ENCODE assay signal across 14 cellular contexts in the genomic region with DNA sequence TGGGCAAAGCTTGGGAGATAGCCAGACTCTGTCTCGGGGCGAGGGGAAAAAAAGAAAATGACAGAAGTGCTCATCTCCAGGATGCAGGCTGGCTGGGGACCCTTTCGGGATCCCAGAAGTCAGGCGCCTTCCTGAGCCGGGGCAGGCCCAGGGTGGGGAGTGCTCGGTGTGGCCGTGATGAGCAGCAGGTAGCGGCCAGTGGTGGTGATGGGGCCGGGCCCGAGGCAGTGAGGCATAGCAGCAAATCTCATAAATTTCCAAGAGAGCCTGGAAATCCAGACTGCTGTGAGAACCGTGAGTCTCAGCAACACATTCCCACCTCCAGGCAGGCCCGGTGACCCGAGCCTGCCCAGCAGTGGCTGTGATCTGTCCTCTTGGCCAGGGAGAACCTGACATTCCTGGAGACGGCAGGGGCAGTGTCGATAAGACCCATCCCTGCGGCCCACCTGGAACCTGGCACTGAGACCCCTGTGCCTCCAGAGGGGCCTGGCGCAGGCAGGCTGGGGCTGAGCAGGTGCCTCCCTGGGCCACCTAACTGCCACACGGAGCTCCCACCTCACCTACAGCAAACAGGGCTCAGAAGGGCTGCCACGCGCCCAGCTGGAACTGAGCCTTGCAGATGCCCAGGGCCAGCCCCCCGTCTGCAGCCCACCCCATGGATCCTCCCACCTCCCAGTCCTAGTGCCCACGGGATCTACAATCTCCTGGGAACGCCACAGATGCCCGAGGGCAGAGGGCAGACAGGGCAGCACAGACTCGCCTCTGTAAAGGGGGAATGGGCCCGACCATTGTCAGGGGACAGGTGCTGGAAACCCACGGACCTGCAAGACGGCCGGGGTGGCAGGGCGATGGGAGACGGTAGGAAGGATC. TPM values are rescaled to one million over a fixed set of nuclear protein-coding genes. Genes with fewer than 3 reads are reported as not detected.
DNase-seq lines count a peak whose midpoint lies in the region; ATAC-seq, FAIRE-seq and TF ChIP-seq lines count a peak whose summit lies in the region.
"Had no signal": no experiment of that assay in that cellular context is flagged by ENCODE, and none has a peak within 500 bp of the region (broad histone marks: within the 10 kb centered on the region; RNA-seq: fewer than 3 reads in every experiment).

No MANE protein-coding gene starts in this region.

- TF ChIP-seq RAD21 in HepG2 (CRISPR knock-in tag; IDR thresholded peaks at IDR 0.05) = no peak

- BruUV-seq in HepG2 (replicated peaks; lab: Mats Ljungman, UMichigan) = no TSS peak

- peaks cover 68% of the 10 kb centered on the region for H3K36me3 Mint-ChIP-seq in effector memory CD8-positive, alpha-beta T cell (ENCODE audit: insufficient read depth)
- peaks cover 24% of the 10 kb centered on the region for H3K36me3 Mint-ChIP-seq in activated naive CD8-positive, alpha-beta T cell treated with anti-CD3 and anti-CD28 coated beads, Interleukin-2, amount 50 U/mL, for 24 hours (ENCODE audit: low read depth)
- H3K36me3 Mint-ChIP-seq in progenitor cell of endocrine pancreas (ENCODE audit: insufficient read depth) = peaks cover 12% of the 10 kb centered on the region

- over 99% methylated on average over 10 of the region's 31 CpGs for WGBS in HepG2 (ENCODE audit: low lambda C conversion rate)
- WGBS in right lobe of liver (ENCODE audit: insufficient coverage, low coverage, low lambda C conversion rate, missing lambda C conversion rate) = 92% methylated on average over 6 of the region's 31 CpGs

- no peak for TF ChIP-seq POLR2A in HepG2 (IDR thresholded peaks at IDR 0.05; ENCODE audit: insufficient read depth in 1 of 2, low read depth in 2 of 2, low read length in 2 of 2)
- TF ChIP-seq POLR2A in right lobe of liver (IDR thresholded peaks at IDR 0.05) = no peak

- peak overlapping the region; percentile 10 to 56 for H3K27ac Mint-ChIP-seq in effector memory CD8-positive, alpha-beta T cell
- no peak overlapping the region for H3K27ac Mint-ChIP-seq in activated naive CD8-positive, alpha-beta T cell treated with anti-CD3 and anti-CD28 coated beads, Interleukin-2, amount 50 U/mL, for 24 hours
- no peak overlapping the region for H3K27ac Mint-ChIP-seq in progenitor cell of endocrine pancreas
- H3K27ac Mint-ChIP-seq: CD4-positive, alpha-beta T cell had no signal

- H3K79me2 ChIP-seq in HepG2 (ENCODE audit: insufficient read depth, low read length) = no peaks in the 10 kb centered on the region

- TF ChIP-seq CTCF in HepG2 (CRISPR knock-in tag; IDR thresholded peaks at IDR 0.05) (no peak), right lobe of liver (IDR thresholded peaks at IDR 0.05) (no peak), progenitor cell of endocrine pancreas (IDR thresholded peaks at IDR 0.05; ENCODE audit: unreplicated experiment) (no peak)

- H3K4me1 Mint-ChIP-seq in effector memory CD8-positive, alpha-beta T cell (ENCODE audit: low read depth in 2 of 2) = peaks cover 0 to 2% of the 10 kb centered on the region in 2 donors
- H3K4me1 Mint-ChIP-seq in activated naive CD8-positive, alpha-beta T cell treated with anti-CD3 and anti-CD28 coated beads, Interleukin-2, amount 50 U/mL, for 24 hours = no peaks in the 10 kb centered on the region
- no peaks in the 10 kb centered on the region for H3K4me1 Mint-ChIP-seq in progenitor cell of endocrine pancreas (ENCODE audit: low read depth)

- H3K27me3 Mint-ChIP-seq in effector memory CD8-positive, alpha-beta T cell = no peaks in the 10 kb centered on the region
- H3K27me3 Mint-ChIP-seq in activated naive CD8-positive, alpha-beta T cell treated with anti-CD3 and anti-CD28 coated beads, Interleukin-2, amount 50 U/mL, for 24 hours = no peaks in the 10 kb centered on the region
- H3K27me3 Mint-ChIP-seq in progenitor cell of endocrine pancreas = no peaks in the 10 kb centered on the region
- H3K27me3 Mint-ChIP-seq: CD4-positive, alpha-beta T cell had no signal

- H3K4me1 ChIP-seq in HepG2 (ENCODE audit: insufficient read depth, low read length) (no peaks in the 10 kb centered on the region), right lobe of liver (no peaks in the 10 kb centered on the region)

- DNase-seq in HepG2 (ENCODE audit: low spot score) (no peak), right lobe of liver (no peak), SW480 (ENCODE audit: low spot score) (no peak), progenitor cell of endocrine pancreas (ENCODE audit: low spot score, unreplicated experiment) (no peak)
- no peak for DNase-seq in effector memory CD8-positive, alpha-beta T cell
- no peak for DNase-seq in activated naive CD8-positive, alpha-beta T cell treated with anti-CD3 and anti-CD28 coated beads, Interleukin-2, amount 50 U/mL, for 24 hours
- DNase-seq: ACHN; C1 segment of cervical spinal cord; Calu3; CD4-positive, alpha-beta T cell; DMS 273 treated with DMSO at 0.1 percent for 48 hours; HCEC 1CT; IMR-90 had no signal

- intact Hi-C loops in HepG2 (cut with micrococcal nuclease; ENCODE audit: unreplicated experiment) (no loop called here), right lobe of liver (cut with DNase I) (no loop called here)

- H3K4me2 ChIP-seq in HepG2 (ENCODE audit: low read depth, low read length) = no peak overlapping the region

- in situ Hi-C loops in HepG2 (cut with HindIII; ENCODE audit: extremely low pct_ligation_motif_present, low pct_unique_long_range_greater_than_20kb) = no loop called here

- ATAC-seq in HepG2 (no peak), right lobe of liver (no peak)
- ATAC-seq in effector memory CD8-positive, alpha-beta T cell (replicated peaks) = no peak
- no peak for ATAC-seq in activated naive CD8-positive, alpha-beta T cell treated with anti-CD3 and anti-CD28 coated beads, Interleukin-2, amount 50 U/mL, for 24 hours

- H3K9me3 ChIP-seq in HepG2 (ENCODE audit: low read length) (no peaks in the 10 kb centered on the region), right lobe of liver (no peaks in the 10 kb centered on the region)

- no peak for FAIRE-seq in HepG2 (lab: Jason Lieb, UNC)

- H3K9me3 Mint-ChIP-seq in effector memory CD8-positive, alpha-beta T cell = no peaks in the 10 kb centered on the region
- no peaks in the 10 kb centered on the region for H3K9me3 Mint-ChIP-seq in activated naive CD8-positive, alpha-beta T cell treated with anti-CD3 and anti-CD28 coated beads, Interleukin-2, amount 50 U/mL, for 24 hours
- no peaks in the 10 kb centered on the region for H3K9me3 Mint-ChIP-seq in progenitor cell of endocrine pancreas (ENCODE audit: low read depth)
- H3K9me3 Mint-ChIP-seq: CD4-positive, alpha-beta T cell had no signal

- peaks cover 49 to 87% of the 10 kb centered on the region in 2 experiments for H3K36me3 ChIP-seq in HepG2 (replicated peaks in 1 of 2; ENCODE audit: control insufficient read depth in 1 of 2, insufficient read depth in 2 of 2, low read length in 2 of 2)
- H3K36me3 ChIP-seq in right lobe of liver = peaks cover 6 to 83% (median 55%) of the 10 kb centered on the region in 4 donors

- H3K9ac ChIP-seq in HepG2 (ENCODE audit: insufficient read depth, low read depth, low read length) = no peak overlapping the region

- H3K27ac ChIP-seq in HepG2 (ENCODE audit: extremely low read length, insufficient read depth, low read length) (no peak overlapping the region), right lobe of liver (no peak overlapping the region)

- POLR2A ChIA-PET in HepG2 (lab: Yijun Ruan, JAX) = no interaction called here

- H3K4me3 ChIP-seq in HepG2 (replicated peaks in 1 of 3; ENCODE audit: insufficient read depth in 1 of 3, low read depth in 2 of 3, low read length in 3 of 3) = no peak overlapping the region
- H3K4me3 ChIP-seq in right lobe of liver = no peak overlapping the region

- H3K27me3 ChIP-seq in HepG2 (ENCODE audit: control insufficient read depth in 1 of 2, insufficient read depth in 2 of 2, low read length in 2 of 2) (no peaks in the 10 kb centered on the region), right lobe of liver (no peaks in the 10 kb centered on the region)

- no peak for TF ChIP-seq EP300 in HepG2 (IDR thresholded peaks at IDR 0.05; ENCODE audit: low read depth in 2 of 2, low read length in 2 of 2)
- TF ChIP-seq EP300 in HepG2 (CRISPR knock-in tag; IDR thresholded peaks at IDR 0.05; ENCODE audit: borderline replicate concordance) = no peak

- no peak overlapping the region for H3K4me3 Mint-ChIP-seq in effector memory CD8-positive, alpha-beta T cell
- no peak overlapping the region for H3K4me3 Mint-ChIP-seq in activated naive CD8-positive, alpha-beta T cell treated with anti-CD3 and anti-CD28 coated beads, Interleukin-2, amount 50 U/mL, for 24 hours
- no peak overlapping the region for H3K4me3 Mint-ChIP-seq in progenitor cell of endocrine pancreas (ENCODE audit: low read depth)
- H3K4me3 Mint-ChIP-seq: CD4-positive, alpha-beta T cell had no signal

- no peak overlapping the region for H2AFZ ChIP-seq in HepG2 (ENCODE audit: low read length)

- H4K20me1 ChIP-seq in HepG2 (ENCODE audit: insufficient read depth, low read length) = 0 out of 2 replicates have a peak, but pooled peaks cover 2% of the 10 kb centered on the region

- CTCF ChIA-PET in HepG2 (lab: Yijun Ruan, JAX; ENCODE audit: low intra/inter-chr PET ratio, low total read pairs) = no interaction called here

RNA-seq across cellular contexts. Expression of gene IZUMO4, which starts 23.4 kb away (rescaled TPM):
- total RNA-seq in HepG2 (2016; rRNA removed; fragmentation: Illumina TruSeq; extraction: Trizol) (0.24 and 0.77 TPM in 2 replicates), right lobe of liver (1 to 10 TPM in 5 of 6 experiments, not detected in 1; 1.2 to 6.9 (median 4.2) TPM), progenitor cell of endocrine pancreas (15.9 and 16.5 TPM in 2 replicates)
- 0.79 and 0.91 TPM in 2 replicates for total RNA-seq in HepG2 (2016; cell fraction: cytosol; rRNA removed; fragmentation: Illumina TruSeq; extraction: Trizol; ENCODE audit: low read depth)
- total RNA-seq in HepG2 (2016; cell fraction: insoluble cytoplasmic fraction; rRNA removed; fragmentation: Illumina TruSeq; extraction: Trizol) = 0.34 and 1.5 TPM in 2 replicates
- 0.83 and 1.5 TPM in 2 replicates for total RNA-seq in HepG2 (2016; cell fraction: membrane; rRNA removed; fragmentation: Illumina TruSeq; extraction: Trizol)
- 1.1 and 2.5 TPM in 2 replicates for total RNA-seq in HepG2 (2016; cell fraction: nucleus; rRNA removed; fragmentation: Illumina TruSeq; extraction: Trizol)
- polyA plus RNA-seq in HepG2 (2011; rRNA removed) = 3.9 and 4.1 TPM in 2 replicates
- 0.55 and 0.75 TPM in 2 replicates for polyA plus RNA-seq in HepG2 (2011; cell fraction: cytosol; rRNA removed)
- 66.6 and 91.0 TPM in 2 replicates for polyA plus RNA-seq in HepG2 (2011; cell fraction: nucleus; rRNA removed)
- polyA plus RNA-seq in HepG2 (2012) = 1.7 and 4.4 TPM in 2 replicates
- polyA plus RNA-seq in HepG2 (2016; cell fraction: cytosol; fragmentation: Illumina TruSeq; extraction: Trizol; ENCODE audit: low read depth) = 0.57 and 1.2 TPM in 2 replicates
- 0.45 and 0.53 TPM in 2 replicates for polyA plus RNA-seq in HepG2 (2016; cell fraction: insoluble cytoplasmic fraction; fragmentation: Illumina TruSeq; extraction: Trizol; ENCODE audit: low read depth)
- 0.94 TPM in 2 replicates for polyA plus RNA-seq in HepG2 (2016; cell fraction: membrane; fragmentation: Illumina TruSeq; extraction: Trizol; ENCODE audit: low read depth)
- polyA plus RNA-seq in HepG2 (2016; cell fraction: nucleus; fragmentation: Illumina TruSeq; extraction: Trizol; ENCODE audit: insufficient read depth, low read depth) = 4.3 and 6.3 TPM in 2 replicates
- 0.54 and 2.7 TPM in 2 replicates for polyA minus RNA-seq in HepG2 (2011; rRNA and poly(A)+ RNA removed; ENCODE audit: low replicate concordance)
- not detected in 2 replicates for polyA minus RNA-seq in HepG2 (2011; cell fraction: cytosol; rRNA and poly(A)+ RNA removed)
- polyA minus RNA-seq in HepG2 (2011; cell fraction: nucleus; rRNA and poly(A)+ RNA removed) = 1.9 and 4.2 TPM in 2 replicates
- total RNA-seq: Daoy had no signal

RNA-seq across cellular contexts. Expression of gene MOB3A, which starts 24.0 kb away (rescaled TPM):
- 3.5 and 4.3 TPM in 2 replicates for total RNA-seq in HepG2 (2016; rRNA removed; fragmentation: Illumina TruSeq; extraction: Trizol)
- 2.2 and 2.7 TPM in 2 replicates for total RNA-seq in HepG2 (2016; cell fraction: cytosol; rRNA removed; fragmentation: Illumina TruSeq; extraction: Trizol; ENCODE audit: low read depth)
- total RNA-seq in HepG2 (2016; cell fraction: insoluble cytoplasmic fraction; rRNA removed; fragmentation: Illumina TruSeq; extraction: Trizol) = 3.5 and 4.0 TPM in 2 replicates
- 2.7 and 3.2 TPM in 2 replicates for total RNA-seq in HepG2 (2016; cell fraction: membrane; rRNA removed; fragmentation: Illumina TruSeq; extraction: Trizol)
- 2.4 and 2.5 TPM in 2 replicates for total RNA-seq in HepG2 (2016; cell fraction: nucleus; rRNA removed; fragmentation: Illumina TruSeq; extraction: Trizol)
- polyA plus RNA-seq in HepG2 (2011; rRNA removed) = 17.8 and 20.3 TPM in 2 replicates
- polyA plus RNA-seq in HepG2 (2011; cell fraction: cytosol; rRNA removed) = 13.9 and 16.9 TPM in 2 replicates
- 10.8 and 12.6 TPM in 2 replicates for polyA plus RNA-seq in HepG2 (2011; cell fraction: nucleus; rRNA removed)
- polyA plus RNA-seq in HepG2 (2012) = 6.2 and 6.8 TPM in 2 replicates
- polyA plus RNA-seq in HepG2 (2016; cell fraction: cytosol; fragmentation: Illumina TruSeq; extraction: Trizol; ENCODE audit: low read depth) = 0.97 and 1.0 TPM in 2 replicates
- polyA plus RNA-seq in HepG2 (2016; cell fraction: insoluble cytoplasmic fraction; fragmentation: Illumina TruSeq; extraction: Trizol; ENCODE audit: low read depth) = 6.2 and 7.9 TPM in 2 replicates
- polyA plus RNA-seq in HepG2 (2016; cell fraction: membrane; fragmentation: Illumina TruSeq; extraction: Trizol; ENCODE audit: low read depth) = 2.8 TPM in 2 replicates
- 6.6 and 6.8 TPM in 2 replicates for polyA plus RNA-seq in HepG2 (2016; cell fraction: nucleus; fragmentation: Illumina TruSeq; extraction: Trizol; ENCODE audit: insufficient read depth, low read depth)
- polyA minus RNA-seq in HepG2 (2011; rRNA and poly(A)+ RNA removed; ENCODE audit: low replicate concordance) = 23.6 and 71.5 TPM in 2 replicates
- polyA minus RNA-seq in HepG2 (2011; cell fraction: cytosol; rRNA and poly(A)+ RNA removed) = 19.3 and 25.0 TPM in 2 replicates
- 5.3 and 6.0 TPM in 2 replicates for polyA minus RNA-seq in HepG2 (2011; cell fraction: nucleus; rRNA and poly(A)+ RNA removed)
- total RNA-seq in right lobe of liver = 10 to 100 TPM in 4 of 6 experiments, 1 to 10 TPM in 2; 8.3 to 13.8 (median 10.8) TPM
- total RNA-seq in progenitor cell of endocrine pancreas = 33.2 and 38.5 TPM in 2 replicates

RNA-seq across cellular contexts. Expression of gene AP3D1, which starts 31.2 kb away (rescaled TPM):
- total RNA-seq in HepG2 (2016; rRNA removed; fragmentation: Illumina TruSeq; extraction: Trizol) (73.5 and 82.6 TPM in 2 replicates), right lobe of liver (10 to 100 TPM; 55.5 to 99.0 (median 65.5) TPM), progenitor cell of endocrine pancreas (123 and 131 TPM in 2 replicates)
- 30.1 and 33.5 TPM in 2 replicates for total RNA-seq in HepG2 (2016; cell fraction: cytosol; rRNA removed; fragmentation: Illumina TruSeq; extraction: Trizol; ENCODE audit: low read depth)
- 55.4 and 84.4 TPM in 2 replicates for total RNA-seq in HepG2 (2016; cell fraction: insoluble cytoplasmic fraction; rRNA removed; fragmentation: Illumina TruSeq; extraction: Trizol)
- 61.4 and 65.9 TPM in 2 replicates for total RNA-seq in HepG2 (2016; cell fraction: membrane; rRNA removed; fragmentation: Illumina TruSeq; extraction: Trizol)
- 44.7 and 54.3 TPM in 2 replicates for total RNA-seq in HepG2 (2016; cell fraction: nucleus; rRNA removed; fragmentation: Illumina TruSeq; extraction: Trizol)
- polyA plus RNA-seq in HepG2 (2011; rRNA removed) = 68.0 and 78.6 TPM in 2 replicates
- polyA plus RNA-seq in HepG2 (2011; cell fraction: cytosol; rRNA removed) = 50.1 and 66.2 TPM in 2 replicates
- 236 and 270 TPM in 2 replicates for polyA plus RNA-seq in HepG2 (2011; cell fraction: nucleus; rRNA removed)
- polyA plus RNA-seq in HepG2 (2012) = 61.5 and 82.7 TPM in 2 replicates
- polyA plus RNA-seq in HepG2 (2016; cell fraction: cytosol; fragmentation: Illumina TruSeq; extraction: Trizol; ENCODE audit: low read depth) = 11.6 and 13.9 TPM in 2 replicates
- polyA plus RNA-seq in HepG2 (2016; cell fraction: insoluble cytoplasmic fraction; fragmentation: Illumina TruSeq; extraction: Trizol; ENCODE audit: low read depth) = 71.2 and 87.4 TPM in 2 replicates
- polyA plus RNA-seq in HepG2 (2016; cell fraction: membrane; fragmentation: Illumina TruSeq; extraction: Trizol; ENCODE audit: low read depth) = 38.5 and 41.5 TPM in 2 replicates
- polyA plus RNA-seq in HepG2 (2016; cell fraction: nucleus; fragmentation: Illumina TruSeq; extraction: Trizol; ENCODE audit: insufficient read depth, low read depth) = 139 and 143 TPM in 2 replicates
- 72.3 and 142 TPM in 2 replicates for polyA minus RNA-seq in HepG2 (2011; rRNA and poly(A)+ RNA removed; ENCODE audit: low replicate concordance)
- 54.0 and 70.6 TPM in 2 replicates for polyA minus RNA-seq in HepG2 (2011; cell fraction: cytosol; rRNA and poly(A)+ RNA removed)
- 44.3 and 51.8 TPM in 2 replicates for polyA minus RNA-seq in HepG2 (2011; cell fraction: nucleus; rRNA and poly(A)+ RNA removed)

RNA-seq across cellular contexts. Expression of gene DOT1L, which starts 43.6 kb away (rescaled TPM):
- total RNA-seq in HepG2 (2016; rRNA removed; fragmentation: Illumina TruSeq; extraction: Trizol) (7.5 and 9.7 TPM in 2 replicates), right lobe of liver (10 to 100 TPM; 10.3 to 23.5 (median 14.9) TPM), progenitor cell of endocrine pancreas (102 and 106 TPM in 2 replicates)
- 20.6 and 20.7 TPM in 2 replicates for total RNA-seq in HepG2 (2016; cell fraction: cytosol; rRNA removed; fragmentation: Illumina TruSeq; extraction: Trizol; ENCODE audit: low read depth)
- total RNA-seq in HepG2 (2016; cell fraction: insoluble cytoplasmic fraction; rRNA removed; fragmentation: Illumina TruSeq; extraction: Trizol) = 6.4 and 8.2 TPM in 2 replicates
- total RNA-seq in HepG2 (2016; cell fraction: membrane; rRNA removed; fragmentation: Illumina TruSeq; extraction: Trizol) = 12.0 and 15.8 TPM in 2 replicates
- 12.3 and 14.9 TPM in 2 replicates for total RNA-seq in HepG2 (2016; cell fraction: nucleus; rRNA removed; fragmentation: Illumina TruSeq; extraction: Trizol)
- polyA plus RNA-seq in HepG2 (2011; rRNA removed) = 14.6 and 17.9 TPM in 2 replicates
- 6.1 and 9.5 TPM in 2 replicates for polyA plus RNA-seq in HepG2 (2011; cell fraction: cytosol; rRNA removed)
- polyA plus RNA-seq in HepG2 (2011; cell fraction: nucleus; rRNA removed) = 138 and 210 TPM in 2 replicates
- polyA plus RNA-seq in HepG2 (2012) = 22.3 and 23.3 TPM in 2 replicates
- polyA plus RNA-seq in HepG2 (2016; cell fraction: cytosol; fragmentation: Illumina TruSeq; extraction: Trizol; ENCODE audit: low read depth) = 2.5 and 3.3 TPM in 2 replicates
- polyA plus RNA-seq in HepG2 (2016; cell fraction: insoluble cytoplasmic fraction; fragmentation: Illumina TruSeq; extraction: Trizol; ENCODE audit: low read depth) = 10.5 and 15.3 TPM in 2 replicates
- polyA plus RNA-seq in HepG2 (2016; cell fraction: membrane; fragmentation: Illumina TruSeq; extraction: Trizol; ENCODE audit: low read depth) = 7.1 TPM in 2 replicates
- 76.0 and 84.3 TPM in 2 replicates for polyA plus RNA-seq in HepG2 (2016; cell fraction: nucleus; fragmentation: Illumina TruSeq; extraction: Trizol; ENCODE audit: insufficient read depth, low read depth)
- 36.8 and 45.6 TPM in 2 replicates for polyA minus RNA-seq in HepG2 (2011; rRNA and poly(A)+ RNA removed; ENCODE audit: low replicate concordance)
- 21.6 and 26.0 TPM in 2 replicates for polyA minus RNA-seq in HepG2 (2011; cell fraction: cytosol; rRNA and poly(A)+ RNA removed)
- 30.1 and 31.9 TPM in 2 replicates for polyA minus RNA-seq in HepG2 (2011; cell fraction: nucleus; rRNA and poly(A)+ RNA removed)

Comparison
In these comparisons a context has a peak if more than half of its experiments do, and no peak if none do; other contexts are left out.
1. H3K27ac Mint-ChIP-seq: peak in effector memory CD8-positive, alpha-beta T cell (2 of 2); none in activated naive CD8-positive, alpha-beta T cell treated with anti-CD3 and anti-CD28 coated beads, Interleukin-2, amount 50 U/mL, for 24 hours (single experiment) and progenitor cell of endocrine pancreas (single experiment).